8 cellular contexts compared by ENCODE assay signal in genomic region chr22:26672590-26673468, GRCh38. TPM values are rescaled to one million over a fixed set of nuclear protein-coding genes. Genes with fewer than 3 reads are reported as not detected.
DNase-seq lines count a peak whose midpoint lies in the region; ATAC-seq, FAIRE-seq and TF ChIP-seq lines count a peak whose summit lies in the region.

No MANE protein-coding gene starts in this region.

- peak; percentile 68 for TF ChIP-seq CTCF in AG09319 (IDR thresholded peaks at IDR 0.05; ENCODE audit: low read depth, low read length)
- TF ChIP-seq CTCF in kidney (IDR thresholded peaks at IDR 0.05; ENCODE audit: borderline replicate concordance, extremely low read depth, insufficient read depth), result peak; percentile 40

- peak overlapping the region; percentile 91 to 93 for H3K9ac ChIP-seq in kidney (ENCODE audit: low read length in 2 of 2)

- no peaks in the 10 kb centered on the region for H3K36me3 ChIP-seq in kidney (ENCODE audit: control insufficient read depth in 1 of 2, insufficient read depth in 2 of 2, low read length in 2 of 2)

- peak; percentile 70 for ATAC-seq in GM18907 (IDR thresholded peaks at IDR 0.05; ENCODE audit: unreplicated experiment)
- ATAC-seq in HG03139 (IDR thresholded peaks at IDR 0.05; ENCODE audit: unreplicated experiment), result peak; percentile 51
- peak; percentile 73 to 77 for ATAC-seq in activated CD4-positive, CD25-positive, alpha-beta regulatory T cell treated with anti-CD3 and anti-CD28 coated beads, Interleukin-2, amount 50 U/mL, for 24 hours

- H3K4me3 ChIP-seq in kidney (ENCODE audit: low read length in 2 of 2), result peak overlapping the region; percentile 92

- peaks cover 0 to 5% of the 10 kb centered on the region in 2 donors for H3K9me3 ChIP-seq in kidney (ENCODE audit: control insufficient read depth in 1 of 2, low read length in 2 of 2)

- intact Hi-C loops in kidney (cut with DNase I), result no loop called here

- H3K27ac ChIP-seq in kidney (ENCODE audit: low read depth in 2 of 2, low read length in 2 of 2), result peak overlapping the region; percentile 93 to 95

- FAIRE-seq in kidney (lab: Jason Lieb, UNC), result peak; percentile 70

- peak; percentile 91 for DNase-seq in AG09319 (ENCODE audit: extremely low read depth, low read depth)
- peak; percentile 99 for DNase-seq in NCI-H446 (lab: John Stamatoyannopoulos, UW)
- peak; percentile 97 for DNase-seq in cerebellar cortex (ENCODE audit: low spot score)
- peak; percentile 97 for DNase-seq in kidney
- DNase-seq in stimulated activated CD4-positive, alpha-beta T cell treated with anti-CD3 and anti-CD28 coated beads, Interleukin-15, amount 100 ng/mL, for 1 hour (ENCODE audit: low read depth in 1 of 2, low spot score in 1 of 2), result peak; percentile 80 to 83

- H3K4me1 ChIP-seq in kidney (ENCODE audit: control insufficient read depth in 1 of 2, insufficient read depth in 1 of 2, low read depth in 1 of 2, low read length in 2 of 2), result peaks cover 12 to 22% of the 10 kb centered on the region in 2 donors

RNA-seq across cellular contexts. Expression of gene MIAT, which starts 15.4 kb away (rescaled TPM):
- total RNA-seq in kidney, result 6.8 TPM
- 0.04 TPM for polyA plus RNA-seq in kidney (ENCODE audit: insufficient read depth, low read depth, low replicate concordance)

RNA-seq across cellular contexts. Expression of gene CRYBA4, which starts 51.1 kb away (rescaled TPM):
- 0.41 TPM for total RNA-seq in kidney
- polyA plus RNA-seq in kidney (ENCODE audit: insufficient read depth, low read depth, low replicate concordance), result not detected

RNA-seq across cellular contexts. Expression of gene CRYBB1, which starts 55.0 kb away (rescaled TPM):
- 1.7 TPM for total RNA-seq in kidney
- 0.54 TPM for polyA plus RNA-seq in kidney (ENCODE audit: insufficient read depth, low read depth, low replicate concordance)

Comparison
In these comparisons a context has a peak if more than half of its experiments do, and no peak if none do; other contexts are left out.
1. Peak in every context shown above with its lines: DNase-seq, ATAC-seq, H3K4me3 ChIP-seq and H3K27ac ChIP-seq.